24 cellular contexts compared by ENCODE assay signal in the genomic region with DNA sequence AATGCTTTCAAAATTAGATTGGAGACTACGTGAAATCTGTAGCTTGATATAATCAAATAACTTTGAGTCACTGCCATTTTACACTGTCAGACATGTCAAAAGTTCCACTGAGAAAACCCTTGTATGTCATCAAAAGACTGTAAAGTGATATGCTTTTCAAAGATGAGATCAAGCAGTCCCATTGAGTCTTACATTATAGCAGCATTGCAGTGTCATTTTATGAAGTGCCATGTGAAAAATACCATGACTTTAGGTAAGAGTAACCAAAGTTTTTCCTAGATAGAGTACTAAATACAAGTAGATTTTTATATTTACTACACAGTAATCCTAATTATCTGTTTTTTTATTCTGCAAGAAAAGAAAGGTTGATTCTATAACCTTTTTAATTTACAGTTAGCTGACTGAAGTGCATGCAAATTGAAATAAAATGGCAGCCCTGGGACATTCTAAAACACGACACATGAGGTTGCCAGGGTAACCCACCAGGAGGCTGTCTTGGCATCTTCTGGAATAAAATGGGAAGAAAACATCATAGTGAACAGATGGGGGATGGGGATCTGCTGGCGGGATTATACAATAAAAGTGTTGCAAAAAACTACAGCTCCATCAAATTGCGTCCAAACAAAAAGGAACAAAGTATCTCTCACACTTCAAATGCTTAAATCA.
DNase-seq lines count a peak whose midpoint lies in the region; ATAC-seq and TF ChIP-seq lines count a peak whose summit lies in the region.
"Had no signal": no experiment of that assay in that cellular context is flagged by ENCODE, and none has a peak within 500 bp of the region (broad histone marks: within the 10 kb centered on the region; RNA-seq: fewer than 3 reads in every experiment).

No MANE protein-coding gene starts in this region.

- H3K4me3 ChIP-seq in parathyroid adenoma (ENCODE audit: low read depth, low read length) (no peak overlapping the region), gastroesophageal sphincter (no peak overlapping the region)
- H3K4me3 ChIP-seq: hepatocyte, thyroid gland had no signal

- no peak overlapping the region for H3K4me2 ChIP-seq in parathyroid adenoma (ENCODE audit: low read length)
- H3K4me2 ChIP-seq: hepatocyte had no signal

- no peak overlapping the region for H3K9ac ChIP-seq in parathyroid adenoma

- H3K27ac ChIP-seq in parathyroid adenoma = no peak overlapping the region
- H3K27ac ChIP-seq in gastroesophageal sphincter = no peak overlapping the region
- H3K27ac ChIP-seq: 22Rv1, hepatocyte, thyroid gland had no signal

- intact Hi-C loops in Right ventricle myocardium superior (cut with DNase I) = no loop called here

- H3K36me3 ChIP-seq in parathyroid adenoma (ENCODE audit: control insufficient read depth, insufficient read depth, low read length) (no peaks in the 10 kb centered on the region), gastroesophageal sphincter (no peaks in the 10 kb centered on the region)
- H3K36me3 ChIP-seq: thyroid gland had no signal

- H3K9me3 ChIP-seq in parathyroid adenoma (ENCODE audit: control insufficient read depth, low read length) = no peaks in the 10 kb centered on the region
- H3K9me3 ChIP-seq in gastroesophageal sphincter = no peaks in the 10 kb centered on the region
- H3K9me3 ChIP-seq: thyroid gland had no signal

- WGBS in gastroesophageal sphincter (ENCODE audit: low coverage in 1 of 2), 2 donors = 69 to 75% methylated on average over 4 of the region's 4 CpGs

- H2AFZ ChIP-seq in parathyroid adenoma = peak overlapping the region; percentile 10
- H2AFZ ChIP-seq: hepatocyte had no signal

- no peak for TF ChIP-seq EP300 in gastroesophageal sphincter (IDR thresholded peaks at IDR 0.05)

- ATAC-seq in gastroesophageal sphincter (no peak), Right ventricle myocardium superior (ENCODE audit: poor library complexity) (no peak)

- TF ChIP-seq POLR2A in gastroesophageal sphincter (IDR thresholded peaks at IDR 0.05) = no peak

- H3K79me2 ChIP-seq in parathyroid adenoma = no peaks in the 10 kb centered on the region
- H3K79me2 ChIP-seq: hepatocyte had no signal

- H3K4me1 ChIP-seq in parathyroid adenoma (no peaks in the 10 kb centered on the region), gastroesophageal sphincter (no peaks in the 10 kb centered on the region)
- H3K4me1 ChIP-seq: thyroid gland had no signal

- TF ChIP-seq CTCF in parathyroid adenoma (IDR thresholded peaks at IDR 0.05) = no peak
- no peak for TF ChIP-seq CTCF in gastroesophageal sphincter (IDR thresholded peaks at IDR 0.05)

- DNase-seq in DMS 273 (lab: John Stamatoyannopoulos, UW; ENCODE audit: unreplicated experiment) = peak; percentile 28
- DNase-seq in DMS 273 treated with DMSO at 0.1 percent for 48 hours (lab: John Stamatoyannopoulos, UW) = no peak
- peak; percentile 77 for DNase-seq in NCI-H69 (lab: John Stamatoyannopoulos, UW)
- DNase-seq in globus pallidus (ENCODE audit: low spot score) = peak; percentile 27
- DNase-seq in Right ventricle myocardium superior = no peak
- DNase-seq in DMS53 treated with DMSO at 0.1 percent for 48 hours (lab: John Stamatoyannopoulos, UW; ENCODE audit: unreplicated experiment) = no peak
- DNase-seq: activated CD4-positive, alpha-beta T cell treated with anti-CD3 and anti-CD28 coated beads, Interleukin-2, amount 50 U/mL, for 48 hours; activated CD4-positive, CD25-positive, alpha-beta regulatory T cell; activated CD8-positive, alpha-beta memory T cell treated with anti-CD3 and anti-CD28 coated beads, Interleukin-2, amount 50 U/mL, for 48 hours; activated naive CD8-positive, alpha-beta T cell treated with anti-CD3 and anti-CD28 coated beads, Interleukin-2, amount 10 ng/mL, durations not matched to agents 7 days and 5 days; AML-193; CD8-positive, alpha-beta memory T cell; cerebellar nuclear complex; DMS79 treated with DMSO at 0.1 percent for 48 hours; foreskin fibroblast; occipital lobe; stimulated activated CD4-positive, alpha-beta T cell treated with anti-CD3 and anti-CD28 coated beads, Interleukin-4, amount 100 ng/mL, for 24 hours; stimulated activated naive CD4-positive, alpha-beta T cell treated with Interleukin-2 at 50 U/mL for 16 hours; T1000; thyroid gland had no signal

- no peaks in the 10 kb centered on the region for H3K27me3 ChIP-seq in parathyroid adenoma (ENCODE audit: control insufficient read depth, insufficient read depth, low read length)
- H3K27me3 ChIP-seq in gastroesophageal sphincter = no peaks in the 10 kb centered on the region
- H3K27me3 ChIP-seq: hepatocyte, thyroid gland had no signal

Comparison
In these comparisons a context has a peak if more than half of its experiments do, and no peak if none do; other contexts are left out.
1. DNase-seq: peak in DMS 273 (single experiment), NCI-H69 (single experiment) and globus pallidus (single experiment); none in DMS 273 treated with DMSO at 0.1 percent for 48 hours (single experiment), Right ventricle myocardium superior (single experiment) and DMS53 treated with DMSO at 0.1 percent for 48 hours (single experiment).